In genomic region chr3:163556804-163557203, GRCh38 we compare ENCODE assay signal across 6 cellular contexts.
"Had no signal": no experiment of that assay in that cellular context is flagged by ENCODE, and none has a peak within 500 bp of the region (broad histone marks: within the 10 kb centered on the region; RNA-seq: fewer than 3 reads in every experiment).

No MANE protein-coding gene starts in this region.

- H3K9me3 Mint-ChIP-seq: GM23338, H9 had no signal

- H2AFZ ChIP-seq: GM23338 had no signal

- H3K27ac Mint-ChIP-seq: GM23338, H9 had no signal

- H3K4me3 Mint-ChIP-seq: GM23338, H9 had no signal

- H3K4me2 ChIP-seq: GM23338 had no signal

- ATAC-seq: GM23338, K562 had no signal

- H3K4me3 ChIP-seq: GM23338, K562 had no signal

- DNase-seq: H9, HCEC 1CT, IMR-90, KG1 had no signal
